In the genomic region with DNA sequence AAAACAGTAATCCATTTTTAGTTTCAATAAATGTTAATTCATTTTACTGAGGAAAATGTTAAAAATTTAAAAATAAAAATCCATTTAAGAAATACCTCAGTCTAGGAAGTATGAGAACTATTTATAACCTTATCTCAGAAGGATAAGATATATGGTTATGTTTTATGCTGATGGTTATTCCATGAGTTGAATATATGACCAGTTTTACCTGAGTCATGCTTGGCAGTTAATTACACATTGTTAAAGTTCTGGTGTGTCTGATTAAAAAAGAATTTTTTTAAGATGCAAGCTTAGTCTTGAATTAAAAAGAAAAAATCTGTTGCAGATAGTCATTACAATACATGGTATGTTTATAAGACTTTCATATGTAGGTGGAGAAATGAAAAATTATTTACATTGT, we compare ENCODE assay signal across 1 cellular context.
TF ChIP-seq lines count a peak whose summit lies in the region.

No MANE protein-coding gene starts in this region.

TF ChIP-seq in K562, 482 proteins besides CTCF, POLR2A, EP300 and RAD21 (continued from another document):
- TF ChIP-seq, protein P1, sequence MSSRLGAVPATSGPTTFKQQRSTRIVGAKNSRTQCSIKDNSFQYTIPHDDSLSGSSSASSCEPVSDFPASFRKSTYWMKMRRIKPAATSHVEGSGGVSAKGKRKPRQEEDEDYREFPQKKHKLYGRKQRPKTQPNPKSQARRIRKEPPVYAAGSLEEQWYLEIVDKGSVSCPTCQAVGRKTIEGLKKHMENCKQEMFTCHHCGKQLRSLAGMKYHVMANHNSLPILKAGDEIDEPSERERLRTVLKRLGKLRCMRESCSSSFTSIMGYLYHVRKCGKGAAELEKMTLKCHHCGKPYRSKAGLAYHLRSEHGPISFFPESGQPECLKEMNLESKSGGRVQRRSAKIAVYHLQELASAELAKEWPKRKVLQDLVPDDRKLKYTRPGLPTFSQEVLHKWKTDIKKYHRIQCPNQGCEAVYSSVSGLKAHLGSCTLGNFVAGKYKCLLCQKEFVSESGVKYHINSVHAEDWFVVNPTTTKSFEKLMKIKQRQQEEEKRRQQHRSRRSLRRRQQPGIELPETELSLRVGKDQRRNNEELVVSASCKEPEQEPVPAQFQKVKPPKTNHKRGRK (tag; IDR thresholded peaks at IDR 0.05): no peak
- 0 out of 2 replicates have a peak, but pooled peaks have one; percentile 34 for TF ChIP-seq MAFG (tag; conservative IDR thresholded peaks at IDR 0.05)
- no peak for TF ChIP-seq MYC (IDR thresholded peaks at IDR 0.05; ENCODE audit: low read depth, low read length)
- TF ChIP-seq MYC (CRISPR knock-in tag; IDR thresholded peaks at IDR 0.05; ENCODE audit: borderline replicate concordance, low read depth): no peak
